In the genomic region with DNA sequence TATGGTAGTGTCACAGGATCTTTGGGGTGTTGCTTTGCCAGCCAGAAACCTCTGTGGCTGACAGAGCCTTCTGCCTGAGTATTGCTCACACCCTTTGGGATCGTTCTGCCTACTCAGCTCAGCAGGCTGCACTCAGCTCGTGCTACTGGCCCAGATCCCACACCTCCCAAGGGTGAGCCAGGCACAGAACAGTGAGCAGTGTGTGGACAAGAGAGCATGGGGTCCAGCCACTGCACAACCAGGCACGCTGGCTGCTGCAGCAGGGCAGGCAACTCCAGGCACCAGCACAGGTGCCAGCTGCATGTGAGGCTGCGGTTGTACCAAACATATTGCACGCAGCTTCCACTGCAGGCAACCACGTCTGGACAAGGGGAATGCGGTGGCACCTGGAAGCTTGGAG, we compare ENCODE assay signal across 26 cellular contexts.
"Had no signal": no experiment of that assay in that cellular context is flagged by ENCODE, and none has a peak within 500 bp of the region (broad histone marks: within the 10 kb centered on the region; RNA-seq: fewer than 3 reads in every experiment).

No MANE protein-coding gene starts in this region.

- H3K9me3 ChIP-seq: gastrocnemius medialis, right lobe of liver, suprapubic skin, uterus had no signal

- H3K9ac ChIP-seq: neural progenitor cell had no signal

- ATAC-seq: activated CD4-positive, alpha-beta T cell treated with anti-CD3 and anti-CD28 coated beads for 36 hours; activated T-cell treated with anti-CD3 and anti-CD28 coated beads, Interleukin-2, amount 50 U/mL, for 4 hours; effector memory CD8-positive, alpha-beta T cell; esophagus mucosa; gastrocnemius medialis; left colon; naive thymus-derived CD4-positive, alpha-beta T cell; right lobe of liver; stimulated activated memory B cell treated with anti-CD40 and anti-IgM and Interleukin-4, amounts not matched to agents 10 μg/mL and 1 μg/mL and 100 μg/mL, for 72 hours had no signal

- H3K4me2 ChIP-seq: neural progenitor cell had no signal

- DNase-seq: activated B cell treated with CpG ODN at 0.5 μM for 24 hours; activated CD4-positive, alpha-beta T cell treated with anti-CD3 and anti-CD28 coated beads for 36 hours; activated CD4-positive, alpha-beta T cell treated with anti-CD3 and anti-CD28 coated beads, Interleukin-2, amount 50 U/mL, for 4 hours; activated CD8-positive, alpha-beta memory T cell treated with anti-CD3 and anti-CD28 coated beads, Interleukin-2, amount 50 U/mL, for 48 hours; activated naive CD4-positive, alpha-beta T cell; activated T-cell treated with anti-CD3 and anti-CD28 coated beads, Interleukin-2, amount 50 U/mL, for 4 hours; central memory CD4-positive, alpha-beta T cell; effector memory CD8-positive, alpha-beta T cell; gastrocnemius medialis; left colon; naive thymus-derived CD4-positive, alpha-beta T cell; right lobe of liver; small intestine; stimulated activated CD4-positive, alpha-beta T cell treated with anti-CD3 and anti-CD28 coated beads, Interleukin-2, amount 100 ng/mL, for 24 hours; stomach; T-helper 9 cell; trophoblast cell; uterus had no signal

- H3K4me3 ChIP-seq: gastrocnemius medialis, lung, neural progenitor cell, right lobe of liver, stomach, suprapubic skin, uterus had no signal

- H3K4me1 ChIP-seq: gastrocnemius medialis, right lobe of liver, stomach, uterus had no signal

- H3K27me3 ChIP-seq: gastrocnemius medialis, neural progenitor cell, right lobe of liver, stomach, suprapubic skin, uterus had no signal

- FAIRE-seq: astrocyte, endothelial cell of umbilical vein, islet of Langerhans, small intestine had no signal

- H2AFZ ChIP-seq: neural progenitor cell had no signal

- H3K36me3 ChIP-seq: gastrocnemius medialis, neural progenitor cell, right lobe of liver, uterus had no signal

- H3K27ac ChIP-seq: gastrocnemius medialis, neural progenitor cell, right lobe of liver, stomach, suprapubic skin, uterus had no signal
